In genomic region chr11:86743223-86744118, GRCh38 we compare ENCODE assay signal across 8 cellular contexts. TPM values are rescaled to one million over a fixed set of nuclear protein-coding genes. Genes with fewer than 3 reads are reported as not detected.
DNase-seq lines count a peak whose midpoint lies in the region; ATAC-seq and TF ChIP-seq lines count a peak whose summit lies in the region.

No MANE protein-coding gene starts in this region.

- intact Hi-C loops in OCI-LY7 (cut with micrococcal nuclease; ENCODE audit: unreplicated experiment) = no loop called here

- BruUV-seq in OCI-LY7 (replicated peaks; lab: Mats Ljungman, UMichigan) = no TSS peak

- H4K20me1 ChIP-seq in OCI-LY7 (ENCODE audit: insufficient read depth, low read length) = no peaks in the 10 kb centered on the region

- H3K79me2 ChIP-seq in OCI-LY7 (ENCODE audit: insufficient read depth, low read depth, low read length) = no peaks in the 10 kb centered on the region

- no peak overlapping the region for H3K4me2 ChIP-seq in OCI-LY7 (ENCODE audit: low read length)

- H3K27me3 ChIP-seq in foreskin keratinocyte = no peaks in the 10 kb centered on the region

- CTCF ChIA-PET in OCI-LY7 (lab: Charles Lee; ENCODE audit: unreplicated experiment) = no interaction called here

- peak overlapping the region; percentile 79 for H3K27ac ChIP-seq in foreskin keratinocyte
- H3K27ac ChIP-seq in OCI-LY7 (ENCODE audit: low read depth, low read length, poor library complexity, severe bottlenecking) = no peak overlapping the region

- H3K4me3 ChIP-seq in OCI-LY7 (ENCODE audit: low read depth, low read length, poor library complexity, severe bottlenecking) = no peak overlapping the region

- H3K9me2 ChIP-seq in OCI-LY7 (ENCODE audit: insufficient read depth, low read length) = no peaks in the 10 kb centered on the region

- H3K4me1 ChIP-seq in foreskin keratinocyte = peaks cover 36% of the 10 kb centered on the region
- H3K4me1 ChIP-seq in OCI-LY7 (ENCODE audit: insufficient read depth, low read length, poor library complexity, severe bottlenecking) = no peaks in the 10 kb centered on the region

- no peaks in the 10 kb centered on the region for H3K36me3 ChIP-seq in OCI-LY7 (ENCODE audit: insufficient read depth, low read length)

- H2AFZ ChIP-seq in OCI-LY7 (ENCODE audit: low read length) = no peak overlapping the region

- ATAC-seq in HG03442 (IDR thresholded peaks at IDR 0.05; ENCODE audit: unreplicated experiment) = peak; percentile 55
- peak; percentile 85 for ATAC-seq in foreskin keratinocyte
- ATAC-seq in GM19023 (IDR thresholded peaks at IDR 0.05; ENCODE audit: unreplicated experiment) = no peak
- no peak for ATAC-seq in GM19324 (IDR thresholded peaks at IDR 0.05; ENCODE audit: low FRiP score, unreplicated experiment)

- H3K9me3 ChIP-seq in OCI-LY7 (ENCODE audit: low read length) = no peaks in the 10 kb centered on the region

- TF ChIP-seq CTCF in foreskin keratinocyte (conservative IDR thresholded peaks at IDR 0.05) = peak; percentile 39
- TF ChIP-seq CTCF in OCI-LY7 (conservative IDR thresholded peaks at IDR 0.05; ENCODE audit: low read length) = no peak

- POLR2A ChIA-PET in OCI-LY7 (lab: Charles Lee) = no interaction called here

- DNase-seq in COLO668 (lab: John Stamatoyannopoulos, UW; ENCODE audit: unreplicated experiment) (peak; percentile 43), foreskin keratinocyte (peak; percentile 99 to 100), OCI-LY7 (ENCODE audit: low spot score) (no peak)
- peak; percentile 64 for DNase-seq in activated CD8-positive, alpha-beta memory T cell treated with anti-CD3 and anti-CD28 coated beads, Interleukin-2, amount 50 U/mL, for 48 hours
- DNase-seq in stimulated activated CD4-positive, alpha-beta T cell treated with anti-CD3 and anti-CD28 coated beads, Interleukin-12 subunit alpha, Interleukin-12 subunit beta, amount 100 ng/mL, for 24 hours (ENCODE audit: low read depth in 2 of 2) = peak; percentile 29 to 46

RNA-seq across cellular contexts. Expression of gene PRSS23, which starts 56.9 kb away (rescaled TPM):
- total RNA-seq in foreskin keratinocyte (104 and 117 TPM in 2 replicates), OCI-LY7 (2022) (not detected in 2 replicates)
- polyA plus RNA-seq in foreskin keratinocyte = 72.7 and 77.6 TPM in 2 replicates
- total RNA-seq in OCI-LY7 (2014; rRNA removed; shearing (Covaris generic)) = not detected in 2 replicates

Comparison
In these comparisons a context has a peak if more than half of its experiments do, and no peak if none do; other contexts are left out.
1. ATAC-seq: peak in HG03442 (single experiment) and foreskin keratinocyte (single experiment); none in GM19023 (single experiment) and GM19324 (single experiment).
2. RNA of gene PRSS23, which starts 56.9 kb away (total RNA-seq): 104 to 117 TPM in foreskin keratinocyte; not detected in OCI-LY7; every median in the first group is over 10 times any median in the second.